Comparison of ENCODE assay signal across 8 cellular contexts in genomic region chr2:144519934-144520717, GRCh38. TPM values are rescaled to one million over a fixed set of nuclear protein-coding genes. Genes with fewer than 3 reads are reported as not detected.
A peak's percentile ranks its signal among the peaks of the same experiment; 100 is the strongest.
DNase-seq lines count a peak whose midpoint lies in the region; ATAC-seq and TF ChIP-seq lines count a peak whose summit lies in the region.

ZEB2 (minus strand) TSS chr2:144520119; CDS start chr2:144517350, 2,769 bp downstream.

- peaks cover 33% of the 10 kb centered on the region for H3K27me3 Mint-ChIP-seq in CD4-positive, CD25-positive, alpha-beta regulatory T cell
- peaks cover 2% of the 10 kb centered on the region for H3K27me3 Mint-ChIP-seq in HFFc6 (ENCODE audit: insufficient read depth)

- H3K36me3 ChIP-seq in CD4-positive, CD25-positive, alpha-beta regulatory T cell (ENCODE audit: control insufficient read depth, insufficient read depth, low read length): no peaks in the 10 kb centered on the region
- H3K36me3 ChIP-seq in duodenal mucosa (ENCODE audit: control insufficient read depth in 1 of 2, insufficient read depth in 2 of 2, low read length in 2 of 2): no peaks in the 10 kb centered on the region

- DNase-seq in CD4-positive, CD25-positive, alpha-beta regulatory T cell: peak in 1 of 3 donors; percentile 14
- peak; percentile 89 for DNase-seq in HFFc6
- peak; percentile 96 for DNase-seq in SK-MEL-5 (ENCODE audit: low read depth, low spot score)
- DNase-seq in lower leg skin (ENCODE audit: low spot score in 2 of 2): peak; percentile 82 to 91
- peak; percentile 97 for DNase-seq in stromal cell of bone marrow (ENCODE audit: low read depth)

- TF ChIP-seq CTCF in HFFc6 (IDR thresholded peaks at IDR 0.05) (peak; percentile 80), lower leg skin (IDR thresholded peaks at IDR 0.05) (peak in 1 of 3 donors; percentile 14)

- in situ Hi-C loops in SK-MEL-5 (cut with HindIII; ENCODE audit: low pct_unique_long_range_greater_than_20kb, low sequenced_read_pairs): loop anchor here (25.0 kb wide), 1 partner anchor 417 kb away; no protein-coding TSS in a partner anchor

- H3K4me1 Mint-ChIP-seq in CD4-positive, CD25-positive, alpha-beta regulatory T cell: peaks cover 8 to 33% (median 18%) of the 10 kb centered on the region in 4 donors
- peaks cover 44% of the 10 kb centered on the region for H3K4me1 Mint-ChIP-seq in HFFc6 (ENCODE audit: low read depth)

- peaks cover 0 to 3% (median 0%) of the 10 kb centered on the region in 7 donors for H3K9me3 Mint-ChIP-seq in CD4-positive, CD25-positive, alpha-beta regulatory T cell
- no peaks in the 10 kb centered on the region for H3K9me3 Mint-ChIP-seq in HFFc6

- intact Hi-C loops in lower leg skin (cut with DNase I; ENCODE audit: low total_unique reads): loop anchor here (5.0 to 10.0 kb wide), 2 partner anchors 185 to 568 kb away; a partner anchor contains a TSS

- no peaks in the 10 kb centered on the region for H3K9me3 ChIP-seq in CD4-positive, CD25-positive, alpha-beta regulatory T cell (ENCODE audit: control insufficient read depth in 2 of 2, low read length in 2 of 2)
- no peaks in the 10 kb centered on the region for H3K9me3 ChIP-seq in duodenal mucosa (ENCODE audit: control insufficient read depth in 1 of 2, low read length in 2 of 2)

- H3K9ac ChIP-seq in duodenal mucosa (ENCODE audit: low read depth in 1 of 2, low read length in 2 of 2): peak within 1 kb of the TSS; percentile 55 to 73

- H3K36me3 Mint-ChIP-seq in CD4-positive, CD25-positive, alpha-beta regulatory T cell: no peaks in the 10 kb centered on the region
- peaks cover 10% of the 10 kb centered on the region for H3K36me3 Mint-ChIP-seq in HFFc6 (ENCODE audit: low read depth)

- H3K27ac Mint-ChIP-seq in CD4-positive, CD25-positive, alpha-beta regulatory T cell: no peak within 1 kb of the TSS
- H3K27ac Mint-ChIP-seq in HFFc6: no peak within 1 kb of the TSS; the same call in 1 of the 2 replicates

- H3K4me3 ChIP-seq in CD4-positive, CD25-positive, alpha-beta regulatory T cell (ENCODE audit: low read depth, low read length): peak within 1 kb of the TSS; percentile 65
- H3K4me3 ChIP-seq in duodenal mucosa (ENCODE audit: low read depth in 1 of 2, low read length in 2 of 2) (peak within 1 kb of the TSS; percentile 67 to 80), lower leg skin (ENCODE audit: low read depth, poor library complexity, severe bottlenecking) (peak within 1 kb of the TSS; percentile 43)

- peak within 1 kb of the TSS in 1 of 4 donors; percentile 3 for H3K4me3 Mint-ChIP-seq in CD4-positive, CD25-positive, alpha-beta regulatory T cell
- no peak within 1 kb of the TSS for H3K4me3 Mint-ChIP-seq in HFFc6

- H3K27me3 ChIP-seq in CD4-positive, CD25-positive, alpha-beta regulatory T cell (ENCODE audit: control insufficient read depth, insufficient read depth, low read length): peaks cover 42% of the 10 kb centered on the region
- peaks cover 36 to 48% of the 10 kb centered on the region in 2 donors for H3K27me3 ChIP-seq in duodenal mucosa (ENCODE audit: control insufficient read depth in 1 of 2, insufficient read depth in 2 of 2, low read length in 2 of 2)

- no peak within 1 kb of the TSS for H3K27ac ChIP-seq in CD4-positive, CD25-positive, alpha-beta regulatory T cell (ENCODE audit: insufficient read depth, low read length, poor library complexity, severe bottlenecking)
- H3K27ac ChIP-seq in duodenal mucosa (ENCODE audit: low read depth, low read length): peak within 1 kb of the TSS; percentile 91

- peaks cover 56% of the 10 kb centered on the region for H3K4me1 ChIP-seq in CD4-positive, CD25-positive, alpha-beta regulatory T cell (ENCODE audit: control insufficient read depth, insufficient read depth, low read length, poor library complexity, severe bottlenecking)
- H3K4me1 ChIP-seq in duodenal mucosa (ENCODE audit: control insufficient read depth in 1 of 2, insufficient read depth in 2 of 2, low read length in 2 of 2): peaks cover 0 to 2% of the 10 kb centered on the region in 2 donors

- no peak for ATAC-seq in CD4-positive, CD25-positive, alpha-beta regulatory T cell (ENCODE audit: low read depth in 2 of 2)
- ATAC-seq in GM21717 (IDR thresholded peaks at IDR 0.05; ENCODE audit: unreplicated experiment) (no peak), HG02884 (IDR thresholded peaks at IDR 0.05; ENCODE audit: unreplicated experiment) (no peak)

- WGBS in lower leg skin, 2 donors: 2% methylated on average over 29 of the region's 29 CpGs

- no peak for TF ChIP-seq POLR2A in lower leg skin (IDR thresholded peaks at IDR 0.05)

RNA-seq across cellular contexts. Expression of gene ZEB2, which starts in this region (rescaled TPM):
- 18.1 TPM for total RNA-seq in CD4-positive, CD25-positive, alpha-beta regulatory T cell
- under 1 TPM in 3 of 4 donors, not detected in 1; 0.23 to 0.44 (median 0.37) TPM for polyA plus RNA-seq in CD4-positive, CD25-positive, alpha-beta regulatory T cell
- 10 to 100 TPM; 57.0 to 76.3 (median 62.8) TPM for total RNA-seq in HFFc6 (2021; fragmentation: NEBNext Ultra II Directional; extraction: Animal tissue kit (Norgen Biotek cat#: 25700))
- total RNA-seq in SK-MEL-5 (2014; rRNA removed; shearing (Covaris generic)): 71.9 and 85.0 TPM in 2 replicates
- polyA plus RNA-seq in SK-MEL-5 (2015; cell fraction: cytosol; rRNA removed): 32.1 and 53.9 TPM in 2 replicates
- polyA plus RNA-seq in SK-MEL-5 (2015; cell fraction: nucleus; rRNA removed): 45.6 and 57.5 TPM in 2 replicates
- total RNA-seq in lower leg skin: 10 to 100 TPM; 13.8 to 38.8 (median 30.3) TPM
